Comparison of ENCODE assay signal across 28 cellular contexts in genomic region chr2:236980961-236981360, GRCh38.
"Had no signal": no experiment of that assay in that cellular context is flagged by ENCODE, and none has a peak within 500 bp of the region (broad histone marks: within the 10 kb centered on the region; RNA-seq: fewer than 3 reads in every experiment).

No MANE protein-coding gene starts in this region.

- DNase-seq: activated B cell treated with CpG ODN at 0.5 μM for 24 hours; activated CD4-positive, alpha-beta T cell treated with anti-CD3 and anti-CD28 coated beads for 48 hours; activated CD4-positive, alpha-beta T cell treated with anti-CD3 and anti-CD28 coated beads, Interleukin-2, amount 50 U/mL, for 1 hour; activated CD4-positive, alpha-beta T cell treated with anti-CD3 and anti-CD28 coated beads, Interleukin-2, amount 50 U/mL, for 48 hours; activated CD8-positive, alpha-beta memory T cell treated with anti-CD3 and anti-CD28 coated beads, Interleukin-2, amount 50 U/mL, for 48 hours; activated CD8-positive, alpha-beta T cell treated with anti-CD3 and anti-CD28 coated beads for 36 hours; activated gamma-delta T cell; activated naive CD4-positive, alpha-beta T cell; activated naive CD4-positive, alpha-beta T cell treated with anti-CD3 and anti-CD28 coated beads, Interleukin-2, amount 10 ng/mL, durations not matched to agents 7 days and 5 days; activated naive CD8-positive, alpha-beta T cell treated with anti-CD3 and anti-CD28 coated beads, Interleukin-2, amount 10 ng/mL, durations not matched to agents 7 days and 5 days; activated T-cell treated with anti-CD3 and anti-CD28 coated beads for 4 hours; activated T-cell treated with anti-CD3 and anti-CD28 coated beads, Interleukin-2, amount 50 U/mL, for 24 hours; activated T-cell treated with anti-CD3 and anti-CD28 coated beads, Interleukin-2, amount 50 U/mL, for 72 hours; caudate nucleus; cortex of kidney; dermis blood vessel endothelial cell; effector CD4-positive, alpha-beta T cell; effector memory CD8-positive, alpha-beta T cell; foreskin fibroblast; T-helper 1 cell; T-helper 17 cell; T1000; WERI-Rb-1 had no signal

- FAIRE-seq: colon, endometrium, endothelial cell of umbilical vein, frontal cortex had no signal

- H3K4me3 ChIP-seq: ascending aorta had no signal

- H3K4me1 ChIP-seq: ascending aorta had no signal

- H3K27ac ChIP-seq: ascending aorta, WERI-Rb-1 had no signal

- H3K27me3 ChIP-seq: ascending aorta had no signal

- H3K36me3 ChIP-seq: ascending aorta, WERI-Rb-1 had no signal
